1 cellular context compared by ENCODE assay signal in genomic region chr2:13050764-13051163, GRCh38.
TF ChIP-seq lines count a peak whose summit lies in the region.

No MANE protein-coding gene starts in this region.

TF ChIP-seq in K562, 482 proteins besides CTCF, POLR2A, EP300 and RAD21 (continued from another document and continues in another):
- TF ChIP-seq, protein P1, sequence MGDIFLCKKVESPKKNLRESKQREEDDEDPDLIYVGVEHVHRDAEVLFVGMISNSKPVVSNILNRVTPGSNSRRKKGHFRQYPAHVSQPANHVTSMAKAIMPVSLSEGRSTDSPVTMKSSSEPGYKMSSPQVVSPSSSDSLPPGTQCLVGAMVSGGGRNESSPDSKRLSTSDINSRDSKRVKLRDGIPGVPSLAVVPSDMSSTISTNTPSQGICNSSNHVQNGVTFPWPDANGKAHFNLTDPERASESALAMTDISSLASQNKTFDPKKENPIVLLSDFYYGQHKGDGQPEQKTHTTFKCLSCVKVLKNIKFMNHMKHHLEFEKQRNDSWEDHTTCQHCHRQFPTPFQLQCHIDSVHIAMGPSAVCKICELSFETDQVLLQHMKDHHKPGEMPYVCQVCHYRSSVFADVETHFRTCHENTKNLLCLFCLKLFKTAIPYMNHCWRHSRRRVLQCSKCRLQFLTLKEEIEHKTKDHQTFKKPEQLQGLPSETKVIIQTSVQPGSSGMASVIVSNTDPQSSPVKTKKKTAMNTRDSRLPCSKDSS (IDR thresholded peaks at IDR 0.05; ENCODE audit: low read depth, partially characterized antibody) = no peak
- TF ChIP-seq IFI16 (CRISPR knock-in tag; IDR thresholded peaks at IDR 0.05) (no peak), MAFG (tag; conservative IDR thresholded peaks at IDR 0.05) (peak; percentile 93), RBM25 (IDR thresholded peaks at IDR 0.05; ENCODE audit: low read depth, low read length, severe bottlenecking) (peak; percentile 11), GATAD2A (IDR thresholded peaks at IDR 0.05) (no peak), POLR2G (IDR thresholded peaks at IDR 0.05; ENCODE audit: low read depth, low read length) (no peak), ZBTB33 (CRISPR knock-in tag; IDR thresholded peaks at IDR 0.05) (no peak), ARID3B (CRISPR knock-in tag; IDR thresholded peaks at IDR 0.05; ENCODE audit: borderline replicate concordance) (no peak), ZNF165 (CRISPR knock-in tag; IDR thresholded peaks at IDR 0.05; ENCODE audit: borderline replicate concordance) (no peak), FOXP4 (CRISPR knock-in tag; IDR thresholded peaks at IDR 0.05; ENCODE audit: borderline replicate concordance) (no peak), ARID1B (IDR thresholded peaks at IDR 0.05) (0 out of 2 replicates have a peak, but pooled peaks have one; percentile 46), CSDE1 (IDR thresholded peaks at IDR 0.05) (no peak), MXI1 (IDR thresholded peaks at IDR 0.05; ENCODE audit: low read depth, low read length) (no peak), ATF2 (CRISPR knock-in tag; IDR thresholded peaks at IDR 0.05) (no peak), NBN (IDR thresholded peaks at IDR 0.05; ENCODE audit: low read depth) (0 out of 2 replicates have a peak, but pooled peaks have one; percentile 63), NRF1 (conservative IDR thresholded peaks at IDR 0.05 in 1 of 2, IDR thresholded peaks at IDR 0.05 in 1 of 2) (no peak), HNRNPH1 (optimal IDR thresholded peaks at IDR 0.05; ENCODE audit: low read depth, low read length) (no peak), SMARCA5 (IDR thresholded peaks at IDR 0.05) (no peak), SRSF3 (IDR thresholded peaks at IDR 0.05; ENCODE audit: insufficient read depth, low read length) (no peak), ZNF586 (CRISPR knock-in tag; conservative IDR thresholded peaks at IDR 0.05) (no peak), FIP1L1 (IDR thresholded peaks at IDR 0.05; ENCODE audit: low read depth, low read length, poor library complexity, severe bottlenecking) (no peak), MTA2 (IDR thresholded peaks at IDR 0.05; ENCODE audit: low read depth) (no peak)
- TF ChIP-seq, protein P2, sequence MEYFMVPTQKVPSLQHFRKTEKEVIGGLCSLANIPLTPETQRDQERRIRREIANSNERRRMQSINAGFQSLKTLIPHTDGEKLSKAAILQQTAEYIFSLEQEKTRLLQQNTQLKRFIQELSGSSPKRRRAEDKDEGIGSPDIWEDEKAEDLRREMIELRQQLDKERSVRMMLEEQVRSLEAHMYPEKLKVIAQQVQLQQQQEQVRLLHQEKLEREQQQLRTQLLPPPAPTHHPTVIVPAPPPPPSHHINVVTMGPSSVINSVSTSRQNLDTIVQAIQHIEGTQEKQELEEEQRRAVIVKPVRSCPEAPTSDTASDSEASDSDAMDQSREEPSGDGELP (CRISPR knock-in tag; IDR thresholded peaks at IDR 0.05; ENCODE audit: borderline replicate concordance) = no peak
- TF ChIP-seq, protein P3, sequence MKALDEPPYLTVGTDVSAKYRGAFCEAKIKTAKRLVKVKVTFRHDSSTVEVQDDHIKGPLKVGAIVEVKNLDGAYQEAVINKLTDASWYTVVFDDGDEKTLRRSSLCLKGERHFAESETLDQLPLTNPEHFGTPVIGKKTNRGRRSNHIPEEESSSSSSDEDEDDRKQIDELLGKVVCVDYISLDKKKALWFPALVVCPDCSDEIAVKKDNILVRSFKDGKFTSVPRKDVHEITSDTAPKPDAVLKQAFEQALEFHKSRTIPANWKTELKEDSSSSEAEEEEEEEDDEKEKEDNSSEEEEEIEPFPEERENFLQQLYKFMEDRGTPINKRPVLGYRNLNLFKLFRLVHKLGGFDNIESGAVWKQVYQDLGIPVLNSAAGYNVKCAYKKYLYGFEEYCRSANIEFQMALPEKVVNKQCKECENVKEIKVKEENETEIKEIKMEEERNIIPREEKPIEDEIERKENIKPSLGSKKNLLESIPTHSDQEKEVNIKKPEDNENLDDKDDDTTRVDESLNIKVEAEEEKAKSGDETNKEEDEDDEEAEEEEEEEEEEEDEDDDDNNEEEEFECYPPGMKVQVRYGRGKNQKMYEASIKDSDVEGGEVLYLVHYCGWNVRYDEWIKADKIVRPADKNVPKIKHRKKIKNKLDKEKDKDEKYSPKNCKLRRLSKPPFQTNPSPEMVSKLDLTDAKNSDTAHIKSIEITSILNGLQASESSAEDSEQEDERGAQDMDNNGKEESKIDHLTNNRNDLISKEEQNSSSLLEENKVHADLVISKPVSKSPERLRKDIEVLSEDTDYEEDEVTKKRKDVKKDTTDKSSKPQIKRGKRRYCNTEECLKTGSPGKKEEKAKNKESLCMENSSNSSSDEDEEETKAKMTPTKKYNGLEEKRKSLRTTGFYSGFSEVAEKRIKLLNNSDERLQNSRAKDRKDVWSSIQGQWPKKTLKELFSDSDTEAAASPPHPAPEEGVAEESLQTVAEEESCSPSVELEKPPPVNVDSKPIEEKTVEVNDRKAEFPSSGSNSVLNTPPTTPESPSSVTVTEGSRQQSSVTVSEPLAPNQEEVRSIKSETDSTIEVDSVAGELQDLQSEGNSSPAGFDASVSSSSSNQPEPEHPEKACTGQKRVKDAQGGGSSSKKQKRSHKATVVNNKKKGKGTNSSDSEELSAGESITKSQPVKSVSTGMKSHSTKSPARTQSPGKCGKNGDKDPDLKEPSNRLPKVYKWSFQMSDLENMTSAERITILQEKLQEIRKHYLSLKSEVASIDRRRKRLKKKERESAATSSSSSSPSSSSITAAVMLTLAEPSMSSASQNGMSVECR (CRISPR knock-in tag; IDR thresholded peaks at IDR 0.05) = no peak
- TF ChIP-seq, protein P4, sequence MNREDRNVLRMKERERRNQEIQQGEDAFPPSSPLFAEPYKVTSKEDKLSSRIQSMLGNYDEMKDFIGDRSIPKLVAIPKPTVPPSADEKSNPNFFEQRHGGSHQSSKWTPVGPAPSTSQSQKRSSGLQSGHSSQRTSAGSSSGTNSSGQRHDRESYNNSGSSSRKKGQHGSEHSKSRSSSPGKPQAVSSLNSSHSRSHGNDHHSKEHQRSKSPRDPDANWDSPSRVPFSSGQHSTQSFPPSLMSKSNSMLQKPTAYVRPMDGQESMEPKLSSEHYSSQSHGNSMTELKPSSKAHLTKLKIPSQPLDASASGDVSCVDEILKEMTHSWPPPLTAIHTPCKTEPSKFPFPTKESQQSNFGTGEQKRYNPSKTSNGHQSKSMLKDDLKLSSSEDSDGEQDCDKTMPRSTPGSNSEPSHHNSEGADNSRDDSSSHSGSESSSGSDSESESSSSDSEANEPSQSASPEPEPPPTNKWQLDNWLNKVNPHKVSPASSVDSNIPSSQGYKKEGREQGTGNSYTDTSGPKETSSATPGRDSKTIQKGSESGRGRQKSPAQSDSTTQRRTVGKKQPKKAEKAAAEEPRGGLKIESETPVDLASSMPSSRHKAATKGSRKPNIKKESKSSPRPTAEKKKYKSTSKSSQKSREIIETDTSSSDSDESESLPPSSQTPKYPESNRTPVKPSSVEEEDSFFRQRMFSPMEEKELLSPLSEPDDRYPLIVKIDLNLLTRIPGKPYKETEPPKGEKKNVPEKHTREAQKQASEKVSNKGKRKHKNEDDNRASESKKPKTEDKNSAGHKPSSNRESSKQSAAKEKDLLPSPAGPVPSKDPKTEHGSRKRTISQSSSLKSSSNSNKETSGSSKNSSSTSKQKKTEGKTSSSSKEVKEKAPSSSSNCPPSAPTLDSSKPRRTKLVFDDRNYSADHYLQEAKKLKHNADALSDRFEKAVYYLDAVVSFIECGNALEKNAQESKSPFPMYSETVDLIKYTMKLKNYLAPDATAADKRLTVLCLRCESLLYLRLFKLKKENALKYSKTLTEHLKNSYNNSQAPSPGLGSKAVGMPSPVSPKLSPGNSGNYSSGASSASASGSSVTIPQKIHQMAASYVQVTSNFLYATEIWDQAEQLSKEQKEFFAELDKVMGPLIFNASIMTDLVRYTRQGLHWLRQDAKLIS (CRISPR knock-in tag; IDR thresholded peaks at IDR 0.05) = no peak
- TF ChIP-seq, protein P5, sequence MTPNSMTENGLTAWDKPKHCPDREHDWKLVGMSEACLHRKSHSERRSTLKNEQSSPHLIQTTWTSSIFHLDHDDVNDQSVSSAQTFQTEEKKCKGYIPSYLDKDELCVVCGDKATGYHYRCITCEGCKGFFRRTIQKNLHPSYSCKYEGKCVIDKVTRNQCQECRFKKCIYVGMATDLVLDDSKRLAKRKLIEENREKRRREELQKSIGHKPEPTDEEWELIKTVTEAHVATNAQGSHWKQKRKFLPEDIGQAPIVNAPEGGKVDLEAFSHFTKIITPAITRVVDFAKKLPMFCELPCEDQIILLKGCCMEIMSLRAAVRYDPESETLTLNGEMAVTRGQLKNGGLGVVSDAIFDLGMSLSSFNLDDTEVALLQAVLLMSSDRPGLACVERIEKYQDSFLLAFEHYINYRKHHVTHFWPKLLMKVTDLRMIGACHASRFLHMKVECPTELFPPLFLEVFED (CRISPR knock-in tag; conservative IDR thresholded peaks at IDR 0.05) = no peak
- TF ChIP-seq, protein P6, sequence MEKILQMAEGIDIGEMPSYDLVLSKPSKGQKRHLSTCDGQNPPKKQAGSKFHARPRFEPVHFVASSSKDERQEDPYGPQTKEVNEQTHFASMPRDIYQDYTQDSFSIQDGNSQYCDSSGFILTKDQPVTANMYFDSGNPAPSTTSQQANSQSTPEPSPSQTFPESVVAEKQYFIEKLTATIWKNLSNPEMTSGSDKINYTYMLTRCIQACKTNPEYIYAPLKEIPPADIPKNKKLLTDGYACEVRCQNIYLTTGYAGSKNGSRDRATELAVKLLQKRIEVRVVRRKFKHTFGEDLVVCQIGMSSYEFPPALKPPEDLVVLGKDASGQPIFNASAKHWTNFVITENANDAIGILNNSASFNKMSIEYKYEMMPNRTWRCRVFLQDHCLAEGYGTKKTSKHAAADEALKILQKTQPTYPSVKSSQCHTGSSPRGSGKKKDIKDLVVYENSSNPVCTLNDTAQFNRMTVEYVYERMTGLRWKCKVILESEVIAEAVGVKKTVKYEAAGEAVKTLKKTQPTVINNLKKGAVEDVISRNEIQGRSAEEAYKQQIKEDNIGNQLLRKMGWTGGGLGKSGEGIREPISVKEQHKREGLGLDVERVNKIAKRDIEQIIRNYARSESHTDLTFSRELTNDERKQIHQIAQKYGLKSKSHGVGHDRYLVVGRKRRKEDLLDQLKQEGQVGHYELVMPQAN (IDR thresholded peaks at IDR 0.05; ENCODE audit: borderline replicate concordance) = no peak
- TF ChIP-seq, protein P7, sequence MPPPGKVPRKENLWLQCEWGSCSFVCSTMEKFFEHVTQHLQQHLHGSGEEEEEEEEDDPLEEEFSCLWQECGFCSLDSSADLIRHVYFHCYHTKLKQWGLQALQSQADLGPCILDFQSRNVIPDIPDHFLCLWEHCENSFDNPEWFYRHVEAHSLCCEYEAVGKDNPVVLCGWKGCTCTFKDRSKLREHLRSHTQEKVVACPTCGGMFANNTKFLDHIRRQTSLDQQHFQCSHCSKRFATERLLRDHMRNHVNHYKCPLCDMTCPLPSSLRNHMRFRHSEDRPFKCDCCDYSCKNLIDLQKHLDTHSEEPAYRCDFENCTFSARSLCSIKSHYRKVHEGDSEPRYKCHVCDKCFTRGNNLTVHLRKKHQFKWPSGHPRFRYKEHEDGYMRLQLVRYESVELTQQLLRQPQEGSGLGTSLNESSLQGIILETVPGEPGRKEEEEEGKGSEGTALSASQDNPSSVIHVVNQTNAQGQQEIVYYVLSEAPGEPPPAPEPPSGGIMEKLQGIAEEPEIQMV (tag; conservative IDR thresholded peaks at IDR 0.05; ENCODE audit: low read depth) = no peak
- TF ChIP-seq, protein P8, sequence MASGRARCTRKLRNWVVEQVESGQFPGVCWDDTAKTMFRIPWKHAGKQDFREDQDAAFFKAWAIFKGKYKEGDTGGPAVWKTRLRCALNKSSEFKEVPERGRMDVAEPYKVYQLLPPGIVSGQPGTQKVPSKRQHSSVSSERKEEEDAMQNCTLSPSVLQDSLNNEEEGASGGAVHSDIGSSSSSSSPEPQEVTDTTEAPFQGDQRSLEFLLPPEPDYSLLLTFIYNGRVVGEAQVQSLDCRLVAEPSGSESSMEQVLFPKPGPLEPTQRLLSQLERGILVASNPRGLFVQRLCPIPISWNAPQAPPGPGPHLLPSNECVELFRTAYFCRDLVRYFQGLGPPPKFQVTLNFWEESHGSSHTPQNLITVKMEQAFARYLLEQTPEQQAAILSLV (tag; IDR thresholded peaks at IDR 0.05) = peak; percentile 70
